9 cellular contexts compared by ENCODE assay signal in the genomic region with DNA sequence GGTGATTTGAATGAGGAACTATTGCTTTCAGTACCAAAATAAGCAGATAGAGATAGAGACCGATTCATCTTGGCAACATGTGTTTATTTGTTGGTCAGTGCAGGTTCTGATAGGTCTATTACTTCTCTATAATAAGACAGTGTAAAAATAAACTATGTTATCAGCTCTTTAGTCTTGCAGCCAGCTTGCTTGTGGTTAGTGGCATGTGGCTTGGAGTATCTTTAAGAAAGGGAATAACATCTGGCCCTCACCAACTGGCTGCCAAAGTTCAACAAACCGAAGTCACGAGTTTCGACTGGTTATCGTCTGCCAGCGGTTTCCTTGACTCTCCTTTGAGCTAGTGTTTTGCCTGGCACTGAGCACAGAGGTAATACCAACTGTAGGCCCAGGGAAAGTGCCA.
DNase-seq lines count a peak whose midpoint lies in the region; ATAC-seq, FAIRE-seq and TF ChIP-seq lines count a peak whose summit lies in the region.
"Had no signal": no experiment of that assay in that cellular context is flagged by ENCODE, and none has a peak within 500 bp of the region (broad histone marks: within the 10 kb centered on the region; RNA-seq: fewer than 3 reads in every experiment).

No MANE protein-coding gene starts in this region.

- intact Hi-C loops in right cardiac atrium (cut with DNase I), result no loop called here

- DNase-seq in GM12892 (ENCODE audit: insufficient read length) (no peak), RPMI7951 (ENCODE audit: low read depth) (peak; percentile 88), right cardiac atrium (no peak), hippocampal formation (lab: John Stamatoyannopoulos, UW) (no peak), AG20443 (ENCODE audit: low spot score) (no peak), cortex of kidney (lab: John Stamatoyannopoulos, UW) (no peak), cerebellum (ENCODE audit: low spot score) (no peak)

- H3K27me3 ChIP-seq in right cardiac atrium (ENCODE audit: control insufficient read depth, insufficient read depth), result no peaks in the 10 kb centered on the region

- WGBS in right cardiac atrium, result 33% methylated on average over 6 of the region's 6 CpGs

- ATAC-seq in HG02884 (IDR thresholded peaks at IDR 0.05; ENCODE audit: unreplicated experiment) (peak; percentile 67), right cardiac atrium (peak; percentile 34 to 35)

- no peak for TF ChIP-seq POLR2A in GM12892 (IDR thresholded peaks at IDR 0.05; ENCODE audit: low read depth, low read length)

- no peaks in the 10 kb centered on the region for H3K9me3 ChIP-seq in right cardiac atrium (ENCODE audit: control insufficient read depth, low read length)

- FAIRE-seq in GM12892 (lab: Jason Lieb, UNC), result peak; percentile 46
- FAIRE-seq: endothelial cell of umbilical vein had no signal

- H3K4me1 ChIP-seq in right cardiac atrium (ENCODE audit: control insufficient read depth, insufficient read depth, low read length), result no peaks in the 10 kb centered on the region

- H3K4me3 ChIP-seq in right cardiac atrium (ENCODE audit: low read length), result no peak overlapping the region

- H3K27ac ChIP-seq in right cardiac atrium (ENCODE audit: low read length), result peak overlapping the region; percentile 24
